In genomic region chr5:10111575-10111974, GRCh38 we compare ENCODE assay signal across 8 cellular contexts.
DNase-seq lines count a peak whose midpoint lies in the region; ATAC-seq, FAIRE-seq and TF ChIP-seq lines count a peak whose summit lies in the region.

No MANE protein-coding gene starts in this region.

- H3K4me3 ChIP-seq in HFF-Myc (replicated peaks; ENCODE audit: low read depth, low read length) (no peak overlapping the region), OCI-LY3 (ENCODE audit: low read length) (no peak overlapping the region), fibroblast of the aortic adventitia (ENCODE audit: low read depth, low read length) (no peak overlapping the region)

- no peaks in the 10 kb centered on the region for H3K36me3 ChIP-seq in OCI-LY3 (replicated peaks; ENCODE audit: low read depth, low read length)

- H3K79me2 ChIP-seq in OCI-LY3 (ENCODE audit: low read length): no peaks in the 10 kb centered on the region

- H3K36me3 Mint-ChIP-seq in activated naive CD8-positive, alpha-beta T cell treated with anti-CD3 and anti-CD28 coated beads, Interleukin-2, amount 50 U/mL, for 24 hours (ENCODE audit: low read depth): no peaks in the 10 kb centered on the region

- no peak overlapping the region for H3K4me2 ChIP-seq in OCI-LY3 (ENCODE audit: low read length)

- no peak overlapping the region for H3K27ac ChIP-seq in OCI-LY3 (ENCODE audit: low read length)

- H3K4me3 Mint-ChIP-seq in activated naive CD8-positive, alpha-beta T cell treated with anti-CD3 and anti-CD28 coated beads, Interleukin-2, amount 50 U/mL, for 24 hours: no peak overlapping the region

- no peak overlapping the region for H3K9ac ChIP-seq in OCI-LY3 (ENCODE audit: low read length)

- no peaks in the 10 kb centered on the region for H4K20me1 ChIP-seq in OCI-LY3 (ENCODE audit: insufficient read depth, low read length)

- H3K9me3 Mint-ChIP-seq in activated naive CD8-positive, alpha-beta T cell treated with anti-CD3 and anti-CD28 coated beads, Interleukin-2, amount 50 U/mL, for 24 hours: no peaks in the 10 kb centered on the region

- no peaks in the 10 kb centered on the region for H3K27me3 ChIP-seq in OCI-LY3 (ENCODE audit: low read depth, low read length)

- TF ChIP-seq CTCF in HFF-Myc (IDR thresholded peaks at IDR 0.05; ENCODE audit: low read depth, low read length, missing control alignments) (peak; percentile 61), OCI-LY3 (IDR thresholded peaks at IDR 0.05; ENCODE audit: low read depth, low read length) (peak; percentile 56), fibroblast of the aortic adventitia (IDR thresholded peaks at IDR 0.05; ENCODE audit: insufficient read depth, low read length) (peak; percentile 48)

- no peaks in the 10 kb centered on the region for H3K27me3 Mint-ChIP-seq in activated naive CD8-positive, alpha-beta T cell treated with anti-CD3 and anti-CD28 coated beads, Interleukin-2, amount 50 U/mL, for 24 hours

- H3K4me1 ChIP-seq in OCI-LY3 (ENCODE audit: low read length): no peaks in the 10 kb centered on the region

- H2AFZ ChIP-seq in OCI-LY3 (ENCODE audit: low read depth, low read length): no peak overlapping the region

- no peak overlapping the region for H3K27ac Mint-ChIP-seq in activated naive CD8-positive, alpha-beta T cell treated with anti-CD3 and anti-CD28 coated beads, Interleukin-2, amount 50 U/mL, for 24 hours

- ATAC-seq in activated naive CD8-positive, alpha-beta T cell treated with anti-CD3 and anti-CD28 coated beads, Interleukin-2, amount 50 U/mL, for 24 hours: no peak

- DNase-seq in GM04504 (ENCODE audit: low read depth) (peak; percentile 63), HFF-Myc (ENCODE audit: extremely low read depth, low read depth) (peak; percentile 47), fibroblast of the aortic adventitia (ENCODE audit: low read depth) (peak; percentile 61), urothelium cell line (ENCODE audit: low spot score) (peak; percentile 61), NCI-H146 (lab: John Stamatoyannopoulos, UW) (no peak)
- DNase-seq in effector CD4-positive, alpha-beta T cell: no peak
- DNase-seq in activated naive CD8-positive, alpha-beta T cell treated with anti-CD3 and anti-CD28 coated beads, Interleukin-2, amount 50 U/mL, for 24 hours: no peak

- no peaks in the 10 kb centered on the region for H3K4me1 Mint-ChIP-seq in activated naive CD8-positive, alpha-beta T cell treated with anti-CD3 and anti-CD28 coated beads, Interleukin-2, amount 50 U/mL, for 24 hours

- no peak for FAIRE-seq in urothelium cell line (lab: Jason Lieb, UNC)

- no peaks in the 10 kb centered on the region for H3K9me3 ChIP-seq in OCI-LY3 (ENCODE audit: insufficient read depth, low read length)

Comparison
In these comparisons a context has a peak if more than half of its experiments do, and no peak if none do; other contexts are left out.
1. DNase-seq: peak in GM04504 (single experiment), HFF-Myc (single experiment), fibroblast of the aortic adventitia (single experiment) and urothelium cell line (single experiment); none in effector CD4-positive, alpha-beta T cell (single experiment), NCI-H146 (single experiment) and activated naive CD8-positive, alpha-beta T cell treated with anti-CD3 and anti-CD28 coated beads, Interleukin-2, amount 50 U/mL, for 24 hours (single experiment).
2. Peak in every context shown above with its lines, with median percentiles within 50 percentile points of each other: CTCF ChIP-seq.